Comparison of ENCODE assay signal across 1 cellular context in the genomic region with DNA sequence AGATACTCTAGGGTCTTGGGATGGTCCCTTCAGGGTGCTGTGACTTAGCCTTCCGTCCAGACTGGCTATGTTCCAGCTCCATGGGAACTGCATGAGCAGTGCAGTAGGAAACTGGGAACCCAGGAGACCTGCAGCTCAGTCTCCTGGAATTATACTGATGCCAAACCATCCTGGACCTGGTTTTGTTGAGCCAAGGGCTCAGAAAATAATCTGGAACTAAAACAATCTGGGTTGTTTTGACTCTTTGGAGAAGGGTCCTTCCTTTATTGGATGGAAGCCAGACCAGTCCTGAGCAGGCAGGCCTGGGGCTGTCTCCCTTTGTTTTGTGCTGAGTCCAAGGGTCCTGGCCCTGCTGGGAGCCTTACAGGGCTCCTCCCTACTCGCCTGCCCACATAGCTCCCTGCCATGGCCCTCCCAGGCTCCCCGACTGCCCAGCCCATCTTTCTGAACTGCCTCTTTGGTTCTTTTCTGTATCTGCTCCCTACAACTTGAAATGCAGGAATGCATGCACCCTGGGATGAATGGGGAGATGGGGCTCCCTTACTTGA.
TF ChIP-seq lines count a peak whose summit lies in the region.

No MANE protein-coding gene starts in this region.

TF ChIP-seq in H1, 55 proteins besides CTCF, POLR2A, EP300 and RAD21:
- TF ChIP-seq EZH2 (IDR thresholded peaks at IDR 0.05; ENCODE audit: low read depth, low read length, severe bottlenecking), result no peak
- TF ChIP-seq, protein P1, sequence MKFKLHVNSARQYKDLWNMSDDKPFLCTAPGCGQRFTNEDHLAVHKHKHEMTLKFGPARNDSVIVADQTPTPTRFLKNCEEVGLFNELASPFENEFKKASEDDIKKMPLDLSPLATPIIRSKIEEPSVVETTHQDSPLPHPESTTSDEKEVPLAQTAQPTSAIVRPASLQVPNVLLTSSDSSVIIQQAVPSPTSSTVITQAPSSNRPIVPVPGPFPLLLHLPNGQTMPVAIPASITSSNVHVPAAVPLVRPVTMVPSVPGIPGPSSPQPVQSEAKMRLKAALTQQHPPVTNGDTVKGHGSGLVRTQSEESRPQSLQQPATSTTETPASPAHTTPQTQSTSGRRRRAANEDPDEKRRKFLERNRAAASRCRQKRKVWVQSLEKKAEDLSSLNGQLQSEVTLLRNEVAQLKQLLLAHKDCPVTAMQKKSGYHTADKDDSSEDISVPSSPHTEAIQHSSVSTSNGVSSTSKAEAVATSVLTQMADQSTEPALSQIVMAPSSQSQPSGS (IDR thresholded peaks at IDR 0.05; ENCODE audit: low read length), result no peak
- TF ChIP-seq SP2 (IDR thresholded peaks at IDR 0.05; ENCODE audit: low read length), result no peak
- TF ChIP-seq SIX5 (IDR thresholded peaks at IDR 0.05; ENCODE audit: low read depth, low read length), result no peak
- TF ChIP-seq KDM5A (IDR thresholded peaks at IDR 0.05; ENCODE audit: low read length), result no peak
- TF ChIP-seq SAP30 (IDR thresholded peaks at IDR 0.05; ENCODE audit: insufficient read depth, insufficient replicate concordance, low read length), result no peak
- TF ChIP-seq EGR1 (IDR thresholded peaks at IDR 0.05; ENCODE audit: borderline replicate concordance, low read depth, low read length), result no peak
- no peak for TF ChIP-seq FOSL1 (IDR thresholded peaks at IDR 0.05; ENCODE audit: insufficient read depth, low read depth, low read length)
- no peak for TF ChIP-seq SUZ12 (IDR thresholded peaks at IDR 0.05; ENCODE audit: low read length)
- no peak for TF ChIP-seq BCL11A (IDR thresholded peaks at IDR 0.05; ENCODE audit: low read depth in 2 of 2, low read length in 2 of 2)
- no peak for TF ChIP-seq CHD2 (IDR thresholded peaks at IDR 0.05; ENCODE audit: low read length)
